ENCODE assay signal across 12 cellular contexts in genomic region chr20:62362991-62363919, GRCh38. TPM values are rescaled to one million over a fixed set of nuclear protein-coding genes. Genes with fewer than 3 reads are reported as not detected.
A peak's percentile ranks its signal among the peaks of the same experiment; 100 is the strongest.
DNase-seq lines count a peak whose midpoint lies in the region; ATAC-seq, FAIRE-seq and TF ChIP-seq lines count a peak whose summit lies in the region.
"Had no signal": no experiment of that assay in that cellular context is flagged by ENCODE, and none has a peak within 500 bp of the region (broad histone marks: within the 10 kb centered on the region; RNA-seq: fewer than 3 reads in every experiment).

No MANE protein-coding gene starts in this region.

- H3K36me3 ChIP-seq in kidney (ENCODE audit: control insufficient read depth in 1 of 2, insufficient read depth in 2 of 2, low read length in 2 of 2) (no peaks in the 10 kb centered on the region), suprapubic skin (no peaks in the 10 kb centered on the region)

- peaks cover 53% of the 10 kb centered on the region for H3K4me1 Mint-ChIP-seq in brain
- peaks cover under 1% of the 10 kb centered on the region for H3K4me1 Mint-ChIP-seq in activated naive CD4-positive, alpha-beta T cell treated with anti-CD3 and anti-CD28 coated beads for 36 hours (ENCODE audit: low read depth)

- H3K9me3 Mint-ChIP-seq in brain = no peaks in the 10 kb centered on the region
- no peaks in the 10 kb centered on the region for H3K9me3 Mint-ChIP-seq in activated naive CD4-positive, alpha-beta T cell treated with anti-CD3 and anti-CD28 coated beads for 36 hours
- H3K9me3 Mint-ChIP-seq: activated CD4-positive, alpha-beta memory T cell treated with anti-CD3 and anti-CD28 coated beads for 36 hours; naive thymus-derived CD8-positive, alpha-beta T cell had no signal

- ATAC-seq in HG02970 (IDR thresholded peaks at IDR 0.05; ENCODE audit: low FRiP score, unreplicated experiment) (no peak), GM21576 (IDR thresholded peaks at IDR 0.05; ENCODE audit: unreplicated experiment) (no peak)
- ATAC-seq: naive thymus-derived CD8-positive, alpha-beta T cell had no signal

- DNase-seq in HTR-8/SVneo (ENCODE audit: insufficient read length, low spot score) = no peak
- DNase-seq in kidney = peak; percentile 74
- peak in 1 of 2 donors; percentile 60 for DNase-seq in suprapubic skin (ENCODE audit: low spot score in 2 of 2)
- no peak for DNase-seq in activated naive CD4-positive, alpha-beta T cell treated with anti-CD3 and anti-CD28 coated beads for 36 hours
- no peak for DNase-seq in pons (ENCODE audit: low spot score)
- DNase-seq: activated CD4-positive, alpha-beta memory T cell treated with anti-CD3 and anti-CD28 coated beads for 36 hours; effector CD4-positive, alpha-beta T cell; NK-92 treated with Interleukin-12 subunit alpha and Interleukin-12 subunit beta, amount 100 ng/mL, for 24 hours had no signal

- TF ChIP-seq POLR2A in suprapubic skin (IDR thresholded peaks at IDR 0.05) = no peak

- H3K4me3 ChIP-seq in kidney (ENCODE audit: low read length in 2 of 2) (no peak overlapping the region), suprapubic skin (peak overlapping the region; percentile 24)

- intact Hi-C loops in kidney (cut with DNase I) = no loop called here
- intact Hi-C loops in activated naive CD4-positive, alpha-beta T cell treated with anti-CD3 and anti-CD28 coated beads for 36 hours (cut with micrococcal nuclease) = no loop called here

- H3K9me3 ChIP-seq in kidney (ENCODE audit: control insufficient read depth in 1 of 2, low read length in 2 of 2) (no peaks in the 10 kb centered on the region), suprapubic skin (no peaks in the 10 kb centered on the region)

- CTCF ChIA-PET in activated naive CD4-positive, alpha-beta T cell treated with anti-CD3 and anti-CD28 coated beads for 36 hours (lab: Charles Lee) = no interaction called here

- peaks cover 8% of the 10 kb centered on the region for H3K27me3 ChIP-seq in suprapubic skin

- H3K4me1 ChIP-seq in kidney (ENCODE audit: control insufficient read depth in 1 of 2, insufficient read depth in 1 of 2, low read depth in 1 of 2, low read length in 2 of 2) (peaks cover 25 to 68% of the 10 kb centered on the region in 2 donors), suprapubic skin (peaks cover 94% of the 10 kb centered on the region)

- peak overlapping the region in 1 of 2 donors; percentile 89 for H3K9ac ChIP-seq in kidney (ENCODE audit: low read length in 2 of 2)

- no peak for TF ChIP-seq EP300 in suprapubic skin (IDR thresholded peaks at IDR 0.05)

- peak overlapping the region; percentile 73 to 93 (median 90) for H3K27ac Mint-ChIP-seq in brain
- H3K27ac Mint-ChIP-seq in activated naive CD4-positive, alpha-beta T cell treated with anti-CD3 and anti-CD28 coated beads for 36 hours = no peak overlapping the region
- H3K27ac Mint-ChIP-seq: activated CD4-positive, alpha-beta memory T cell treated with anti-CD3 and anti-CD28 coated beads for 36 hours had no signal

- WGBS in suprapubic skin = 46% methylated on average over 7 of the region's 20 CpGs

- TF ChIP-seq CTCF in brain (conservative IDR thresholded peaks at IDR 0.05) (peak in 1 of 2 experiments; percentile 30), kidney (IDR thresholded peaks at IDR 0.05; ENCODE audit: borderline replicate concordance, extremely low read depth, insufficient read depth) (no peak), suprapubic skin (IDR thresholded peaks at IDR 0.05) (no peak)

- H3K27ac ChIP-seq in kidney (ENCODE audit: low read depth in 2 of 2, low read length in 2 of 2) (peak overlapping the region; percentile 22 to 28), suprapubic skin (peak overlapping the region; percentile 47)

- no peaks in the 10 kb centered on the region for H3K27me3 Mint-ChIP-seq in brain
- H3K27me3 Mint-ChIP-seq in activated naive CD4-positive, alpha-beta T cell treated with anti-CD3 and anti-CD28 coated beads for 36 hours (ENCODE audit: low read depth) = peaks cover 11% of the 10 kb centered on the region

- no peaks in the 10 kb centered on the region for H3K36me3 Mint-ChIP-seq in brain
- H3K36me3 Mint-ChIP-seq in activated naive CD4-positive, alpha-beta T cell treated with anti-CD3 and anti-CD28 coated beads for 36 hours (ENCODE audit: low read depth) = no peaks in the 10 kb centered on the region
- H3K36me3 Mint-ChIP-seq: activated CD4-positive, alpha-beta memory T cell treated with anti-CD3 and anti-CD28 coated beads for 36 hours had no signal

- peak overlapping the region in 4 of 5 experiments; percentile 28 to 48 (median 38) for H3K4me3 Mint-ChIP-seq in brain
- no peak overlapping the region for H3K4me3 Mint-ChIP-seq in activated naive CD4-positive, alpha-beta T cell treated with anti-CD3 and anti-CD28 coated beads for 36 hours
- H3K4me3 Mint-ChIP-seq: activated CD4-positive, alpha-beta memory T cell treated with anti-CD3 and anti-CD28 coated beads for 36 hours; naive thymus-derived CD8-positive, alpha-beta T cell had no signal

- FAIRE-seq in HTR-8/SVneo (lab: Jason Lieb, UNC) = peak; percentile 81
- FAIRE-seq in kidney (lab: Jason Lieb, UNC) = no peak

RNA-seq across cellular contexts. Expression of gene LAMA5, which starts 3.9 kb away (rescaled TPM):
- polyA plus RNA-seq in brain (ENCODE audit: insufficient read depth, low read depth, low replicate concordance) (17.5 TPM), kidney (ENCODE audit: insufficient read depth, low read depth, low replicate concordance) (94.0 TPM)
- total RNA-seq in kidney (342 TPM), suprapubic skin (100 to 1,000 TPM; 200 to 623 (median 316) TPM)
- 1 to 10 TPM in 1 of 2 experiments, under 1 TPM in 1; 0.81 to 1.5 TPM for total RNA-seq in activated naive CD4-positive, alpha-beta T cell treated with anti-CD3 and anti-CD28 coated beads for 36 hours

RNA-seq across cellular contexts. Expression of gene RPS21, which starts 23.6 kb away (rescaled TPM):
- polyA plus RNA-seq in brain (ENCODE audit: insufficient read depth, low read depth, low replicate concordance) (5,928 TPM), kidney (ENCODE audit: insufficient read depth, low read depth, low replicate concordance) (2,336 TPM)
- total RNA-seq in kidney (1,221 TPM), suprapubic skin (1,000 to 10,000 TPM; 1,604 to 3,217 (median 2,363) TPM)
- 1,000 to 10,000 TPM; 2,995 to 3,072 TPM for total RNA-seq in activated naive CD4-positive, alpha-beta T cell treated with anti-CD3 and anti-CD28 coated beads for 36 hours

RNA-seq across cellular contexts. Expression of gene CABLES2, which starts 43.8 kb away (rescaled TPM):
- polyA plus RNA-seq in brain (ENCODE audit: insufficient read depth, low read depth, low replicate concordance) (12.0 TPM), kidney (ENCODE audit: insufficient read depth, low read depth, low replicate concordance) (2.0 TPM)
- total RNA-seq in kidney (4.5 TPM), suprapubic skin (1 to 10 TPM; 3.8 to 7.2 (median 4.5) TPM)
- 1 to 10 TPM; 3.6 to 5.1 TPM for total RNA-seq in activated naive CD4-positive, alpha-beta T cell treated with anti-CD3 and anti-CD28 coated beads for 36 hours

Comparison
In these comparisons a context has a peak if more than half of its experiments do, and no peak if none do; other contexts are left out.
1. RNA of gene LAMA5, which starts 3.9 kb away (total RNA-seq): 200 to 623 TPM in suprapubic skin and 342 TPM in kidney (single experiment); 0.81 to 1.5 TPM in activated naive CD4-positive, alpha-beta T cell treated with anti-CD3 and anti-CD28 coated beads for 36 hours; every median in the first group is over 10 times any median in the second.